15 cellular contexts compared by ENCODE assay signal in the genomic region with DNA sequence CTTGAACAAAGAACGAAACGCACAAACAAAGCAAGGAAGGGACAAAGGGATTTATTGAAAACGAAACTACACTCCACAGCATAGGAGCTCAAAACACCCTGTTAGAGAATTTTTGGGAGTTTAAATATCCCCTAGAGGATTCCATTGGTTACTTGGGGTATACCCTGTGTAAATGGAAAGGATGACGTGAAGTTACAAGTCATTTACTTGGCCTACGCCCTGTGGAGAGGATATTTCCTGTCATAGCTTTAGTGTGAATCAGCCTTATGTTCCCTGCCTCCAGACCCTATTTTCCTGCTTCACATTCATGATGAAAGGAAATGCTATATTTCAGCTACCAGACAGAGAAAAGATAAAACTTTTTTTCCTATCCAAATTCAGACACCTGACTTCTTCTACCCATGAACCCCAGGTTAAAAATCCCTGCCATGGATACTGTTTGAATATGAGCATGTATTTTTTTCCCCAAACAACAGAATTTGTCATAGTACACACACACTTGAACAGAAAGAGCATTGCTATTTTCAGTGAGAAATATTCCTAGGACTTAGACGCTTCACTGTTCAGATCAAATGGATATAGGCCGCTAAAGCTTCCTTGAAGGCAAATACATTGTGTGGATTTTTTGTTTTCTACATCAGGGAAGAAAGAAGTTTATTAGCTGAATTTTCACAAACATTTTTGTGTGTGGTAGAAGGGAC. TPM values are rescaled to one million over a fixed set of nuclear protein-coding genes. Genes with fewer than 3 reads are reported as not detected.
DNase-seq lines count a peak whose midpoint lies in the region; ATAC-seq, FAIRE-seq and TF ChIP-seq lines count a peak whose summit lies in the region.
"Had no signal": no experiment of that assay in that cellular context is flagged by ENCODE, and none has a peak within 500 bp of the region (broad histone marks: within the 10 kb centered on the region; RNA-seq: fewer than 3 reads in every experiment).

No MANE protein-coding gene starts in this region.

- peak; percentile 27 for DNase-seq in AG20443 (ENCODE audit: low spot score)
- DNase-seq in NCI-H226: peak; percentile 72
- no peak for DNase-seq in chondrocyte (ENCODE audit: low spot score)
- DNase-seq in mesenchymal stem cell: peak; percentile 87
- DNase-seq in GM12891 (ENCODE audit: insufficient read length, low spot score): no peak
- DNase-seq in stimulated activated CD4-positive, alpha-beta T cell treated with anti-CD3 and anti-CD28 coated beads, Interleukin-4, amount 100 ng/mL, for 4 hours: no peak
- DNase-seq in ecto neural progenitor cell (ENCODE audit: low spot score): no peak
- DNase-seq: activated CD4-positive, alpha-beta memory T cell treated with anti-CD3 and anti-CD28 coated beads, Interleukin-2, amount 10 ng/mL, durations not matched to agents 7 days and 5 days; activated naive CD8-positive, alpha-beta T cell treated with anti-CD3 and anti-CD28 coated beads for 36 hours; CD4-positive, alpha-beta memory T cell; left lung; NCI-H446; trophoblast cell had no signal

- H3K23ac ChIP-seq in mesenchymal stem cell (ENCODE audit: low read length in 2 of 2): no peak overlapping the region

- no peak for TF ChIP-seq CTCF in chondrocyte (IDR thresholded peaks at IDR 0.05)

- 40% methylated on average over 2 of the region's 7 CpGs for WGBS in mesenchymal stem cell

- H3K27ac ChIP-seq in mesenchymal stem cell (ENCODE audit: low read length, poor library complexity, severe bottlenecking): peak overlapping the region; percentile 76
- H3K27ac ChIP-seq: left lung had no signal

- H3K4me2 ChIP-seq in mesenchymal stem cell (ENCODE audit: low read length, poor library complexity, severe bottlenecking): no peak overlapping the region

- H2BK15ac ChIP-seq in mesenchymal stem cell (ENCODE audit: low read depth, poor library complexity, severe bottlenecking): no peak overlapping the region

- H3K9me3 Mint-ChIP-seq in chondrocyte (ENCODE audit: low read depth): no peaks in the 10 kb centered on the region
- H3K9me3 Mint-ChIP-seq: activated CD4-positive, alpha-beta memory T cell treated with anti-CD3 and anti-CD28 coated beads, Interleukin-2, amount 10 ng/mL, durations not matched to agents 7 days and 5 days; activated naive CD8-positive, alpha-beta T cell treated with anti-CD3 and anti-CD28 coated beads for 36 hours; CD4-positive, alpha-beta memory T cell had no signal

- peak overlapping the region; percentile 83 for H3K9ac ChIP-seq in mesenchymal stem cell (ENCODE audit: low read length)

- peaks cover 0 to 31% of the 10 kb centered on the region in 2 experiments for H3K27me3 ChIP-seq in mesenchymal stem cell (ENCODE audit: control insufficient read depth in 1 of 2, insufficient read depth in 1 of 2, low read length in 2 of 2)
- H3K27me3 ChIP-seq: left lung had no signal

- peak overlapping the region; percentile 17 for H3K4me3 Mint-ChIP-seq in chondrocyte (ENCODE audit: unreplicated experiment)
- H3K4me3 Mint-ChIP-seq: activated CD4-positive, alpha-beta memory T cell treated with anti-CD3 and anti-CD28 coated beads, Interleukin-2, amount 10 ng/mL, durations not matched to agents 7 days and 5 days; activated naive CD8-positive, alpha-beta T cell treated with anti-CD3 and anti-CD28 coated beads for 36 hours; CD4-positive, alpha-beta memory T cell had no signal

- H4K91ac ChIP-seq in mesenchymal stem cell (ENCODE audit: low read length): no peak overlapping the region

- H2AK5ac ChIP-seq in mesenchymal stem cell (ENCODE audit: low read length, severe bottlenecking): no peak overlapping the region

- no peak overlapping the region for H3K4ac ChIP-seq in mesenchymal stem cell (ENCODE audit: low read depth in 1 of 2, low read length in 2 of 2)

- peaks cover 13 to 40% of the 10 kb centered on the region in 2 experiments for H3K36me3 ChIP-seq in mesenchymal stem cell (ENCODE audit: control insufficient read depth in 1 of 2, insufficient read depth in 2 of 2, low read depth in 1 of 2, low read length in 2 of 2)

- no peak overlapping the region for H2BK5ac ChIP-seq in mesenchymal stem cell (ENCODE audit: low read depth, low read length, poor library complexity, severe bottlenecking)

- no peak overlapping the region for H3K14ac ChIP-seq in mesenchymal stem cell (ENCODE audit: low read length in 2 of 2)

- no peaks in the 10 kb centered on the region for H3K9me3 ChIP-seq in mesenchymal stem cell (ENCODE audit: control insufficient read depth, low read length)
- H3K9me3 ChIP-seq: left lung had no signal

- H3K18ac ChIP-seq in mesenchymal stem cell (ENCODE audit: low read depth in 1 of 2, low read length in 2 of 2): no peak overlapping the region

- H3K79me1 ChIP-seq in mesenchymal stem cell (replicated peaks; ENCODE audit: low read length, poor library complexity, severe bottlenecking): peaks cover 9% of the 10 kb centered on the region

- H3K4me1 Mint-ChIP-seq in chondrocyte (ENCODE audit: low read depth): peaks cover 16% of the 10 kb centered on the region
- H3K4me1 Mint-ChIP-seq: activated CD4-positive, alpha-beta memory T cell treated with anti-CD3 and anti-CD28 coated beads, Interleukin-2, amount 10 ng/mL, durations not matched to agents 7 days and 5 days; activated naive CD8-positive, alpha-beta T cell treated with anti-CD3 and anti-CD28 coated beads for 36 hours; CD4-positive, alpha-beta memory T cell had no signal

- no peak for FAIRE-seq in GM12891 (lab: Jason Lieb, UNC)
- FAIRE-seq: GM12878 had no signal

- no peak overlapping the region for H2BK12ac ChIP-seq in mesenchymal stem cell (ENCODE audit: low read length in 2 of 2)

- no peaks in the 10 kb centered on the region for H3K27me3 Mint-ChIP-seq in chondrocyte (ENCODE audit: low read depth)
- H3K27me3 Mint-ChIP-seq: activated CD4-positive, alpha-beta memory T cell treated with anti-CD3 and anti-CD28 coated beads, Interleukin-2, amount 10 ng/mL, durations not matched to agents 7 days and 5 days; activated naive CD8-positive, alpha-beta T cell treated with anti-CD3 and anti-CD28 coated beads for 36 hours; CD4-positive, alpha-beta memory T cell had no signal

- no peak overlapping the region for H4K8ac ChIP-seq in mesenchymal stem cell (ENCODE audit: low read length)

- no peak overlapping the region for H2AFZ ChIP-seq in mesenchymal stem cell (ENCODE audit: low read depth, low read length)

- H3K4me1 ChIP-seq in mesenchymal stem cell (ENCODE audit: control insufficient read depth, insufficient read depth, low read depth, low read length): no peaks in the 10 kb centered on the region
- H3K4me1 ChIP-seq: left lung had no signal

- TF ChIP-seq POLR2A in GM12891 (IDR thresholded peaks at IDR 0.05; ENCODE audit: low read depth, low read length): no peak

- ATAC-seq in HG03342 (IDR thresholded peaks at IDR 0.05; ENCODE audit: unreplicated experiment): no peak
- ATAC-seq: GM12878, left lung had no signal

- H2BK120ac ChIP-seq in mesenchymal stem cell (ENCODE audit: low read depth, low read length): no peak overlapping the region

- H3K4me3 ChIP-seq in mesenchymal stem cell (ENCODE audit: insufficient read depth in 1 of 2, low read depth in 1 of 2, low read length in 2 of 2): no peak overlapping the region
- H3K4me3 ChIP-seq: GM12878, left lung had no signal

- H3K36me3 Mint-ChIP-seq in chondrocyte (ENCODE audit: low read depth): peaks cover 10% of the 10 kb centered on the region

- H3K27ac Mint-ChIP-seq in chondrocyte (ENCODE audit: unreplicated experiment): peak overlapping the region; percentile 90
- H3K27ac Mint-ChIP-seq: activated CD4-positive, alpha-beta memory T cell treated with anti-CD3 and anti-CD28 coated beads, Interleukin-2, amount 10 ng/mL, durations not matched to agents 7 days and 5 days; activated naive CD8-positive, alpha-beta T cell treated with anti-CD3 and anti-CD28 coated beads for 36 hours had no signal

TF ChIP-seq in GM12891, 5 proteins besides CTCF, POLR2A, EP300 and RAD21:
- TF ChIP-seq SPI1 (IDR thresholded peaks at IDR 0.05; ENCODE audit: low read depth, low read length) (no peak), TAF1 (IDR thresholded peaks at IDR 0.05; ENCODE audit: low read depth, low read length) (no peak), POLR2AphosphoS5 (IDR thresholded peaks at IDR 0.05; ENCODE audit: low read depth, low read length) (no peak), POU2F2 (IDR thresholded peaks at IDR 0.05; ENCODE audit: low read depth, low read length) (no peak), PAX5 (IDR thresholded peaks at IDR 0.05; ENCODE audit: insufficient read depth, low read length, severe bottlenecking) (no peak)

RNA-seq across cellular contexts. Expression of a gene that starts 20.4 kb away (rescaled TPM):
- total RNA-seq in chondrocyte: 8.7 to 13.4 TPM (median 9.5 TPM) in 3 replicates
- 26.3 TPM for polyA plus RNA-seq in mesenchymal stem cell (2013, experiment 1 of 2)
- polyA plus RNA-seq in mesenchymal stem cell (2013, experiment 2 of 2): 24.5 TPM
- polyA plus RNA-seq in GM12891 (2012; ENCODE audit: low read depth, missing spikeins): 17.6 TPM

RNA-seq across cellular contexts. Expression of a gene that starts 36.8 kb away (rescaled TPM):
- 0.82 to 1.9 TPM (median 0.87 TPM) in 3 replicates for total RNA-seq in chondrocyte
- 0.61 TPM for polyA plus RNA-seq in mesenchymal stem cell (2013, experiment 1 of 2)
- 0.62 TPM for polyA plus RNA-seq in mesenchymal stem cell (2013, experiment 2 of 2)
- 3.5 TPM for polyA plus RNA-seq in GM12891 (2012; ENCODE audit: low read depth, missing spikeins)

Comparison
In these comparisons a context has a peak if more than half of its experiments do, and no peak if none do; other contexts are left out.
1. DNase-seq: peak in AG20443 (single experiment), NCI-H226 (single experiment) and mesenchymal stem cell (single experiment); none in chondrocyte (single experiment), GM12891 (single experiment), stimulated activated CD4-positive, alpha-beta T cell treated with anti-CD3 and anti-CD28 coated beads, Interleukin-4, amount 100 ng/mL, for 4 hours (0 of 2) and ecto neural progenitor cell (single experiment).